8 cellular contexts compared by ENCODE assay signal in the genomic region with DNA sequence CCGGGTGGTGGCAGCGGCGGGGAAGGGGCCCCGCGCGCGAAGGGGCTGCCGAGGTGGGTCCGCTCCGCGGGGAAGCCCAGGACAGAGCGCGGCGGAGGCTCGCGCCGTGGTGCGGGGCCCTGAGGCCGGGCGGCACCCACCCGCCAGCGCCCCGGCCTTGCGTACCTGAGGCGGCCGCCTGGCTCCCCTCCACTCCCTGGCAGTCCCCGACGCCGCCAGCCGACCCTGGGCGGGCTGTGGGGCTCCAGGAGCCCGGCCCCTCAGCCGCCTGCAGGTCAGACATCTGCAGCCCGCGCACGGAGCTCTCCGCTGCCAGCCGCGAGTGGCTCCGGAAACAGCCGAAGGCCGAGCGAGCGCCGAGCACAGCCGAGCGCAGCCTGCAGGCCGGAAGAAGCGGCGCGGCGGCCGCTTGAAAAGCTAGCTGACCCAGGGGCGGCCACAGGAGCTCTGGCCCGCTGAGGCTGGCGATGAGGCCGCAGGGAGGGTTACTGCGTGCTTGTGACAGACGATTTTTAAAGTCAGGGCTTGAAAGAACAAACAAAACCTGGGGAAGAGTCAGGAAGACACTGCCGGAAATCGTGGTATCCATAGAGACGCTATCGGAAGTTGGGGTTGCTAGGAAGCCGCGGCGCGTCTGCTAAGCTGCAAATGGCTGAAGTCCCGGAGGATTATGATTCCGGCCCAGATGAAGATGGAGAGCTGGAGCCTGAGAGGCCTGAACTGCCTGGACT. TPM values are rescaled to one million over a fixed set of nuclear protein-coding genes. Genes with fewer than 3 reads are reported as not detected.
DNase-seq lines count a peak whose midpoint lies in the region; ATAC-seq and TF ChIP-seq lines count a peak whose summit lies in the region.

Gene SAMD15 (plus strand): TSS at position 609 of the 731 bp plus-strand sequence. CDS start 40 bp downstream, at position 649.
Gene TMED8 (minus strand): TSS at position 324 of the 731 bp plus-strand sequence. CDS start 41 bp downstream, at position 283.

- H3F3A ChIP-seq in GM23248 (ENCODE audit: insufficient read depth) (peaks cover 18% of the 10 kb centered on the region; the same call in 1 of the 2 replicates), neural progenitor cell (ENCODE audit: low read depth) (peaks cover 13% of the 10 kb centered on the region)

- peak; percentile 45 for TF ChIP-seq CTCF in foreskin keratinocyte (conservative IDR thresholded peaks at IDR 0.05)
- peak; percentile 43 for TF ChIP-seq CTCF in neural progenitor cell (IDR thresholded peaks at IDR 0.05)

- H3K27ac Mint-ChIP-seq in neural progenitor cell, result peak within 1 kb of the TSS; percentile 93

- H3K36me3 ChIP-seq in GM23248 (ENCODE audit: low read depth) (no peaks in the 10 kb centered on the region), neural progenitor cell (no peaks in the 10 kb centered on the region), stomach smooth muscle (ENCODE audit: control insufficient read depth in 2 of 2, insufficient read depth in 2 of 2, low read length in 2 of 2) (no peaks in the 10 kb centered on the region)

- H3K4me1 Mint-ChIP-seq in neural progenitor cell, result peaks cover 25% of the 10 kb centered on the region

- H3K4me3 ChIP-seq in GM23248 (peak within 1 kb of the TSS; percentile 91), neural progenitor cell (peak within 1 kb of the TSS; percentile 80), stomach smooth muscle (ENCODE audit: low read length in 2 of 2) (peak within 1 kb of the TSS; percentile 86 to 91)

- H3K4me2 ChIP-seq in GM23248 (ENCODE audit: unreplicated experiment), result peak within 1 kb of the TSS; percentile 86
- H3K4me2 ChIP-seq in neural progenitor cell, result peak within 1 kb of the TSS; percentile 85

- DNase-seq in ELR (ENCODE audit: low read depth), result peak; percentile 86
- DNase-seq in GM23248, result peak; percentile 95
- DNase-seq in Kasumi-1 (lab: John Stamatoyannopoulos, UW), result peak; percentile 85 to 92
- DNase-seq in RPMI7951 (ENCODE audit: low read depth), result peak; percentile 76
- DNase-seq in activated effector memory CD4-positive, alpha-beta T cell treated with Interleukin-2 at 50 U/mL for 16 hours, result peak; percentile 76
- peak; percentile 69 to 85 for DNase-seq in foreskin keratinocyte
- DNase-seq in neural progenitor cell (ENCODE audit: low spot score), result peak; percentile 93

- H3K9me3 ChIP-seq in GM23248 (ENCODE audit: low read depth) (no peaks in the 10 kb centered on the region), neural progenitor cell (ENCODE audit: low read depth) (no peaks in the 10 kb centered on the region), stomach smooth muscle (ENCODE audit: control insufficient read depth in 2 of 2, low read length in 2 of 2) (no peaks in the 10 kb centered on the region)

- H3K4me1 ChIP-seq in GM23248 (ENCODE audit: insufficient read depth) (peaks cover 9% of the 10 kb centered on the region; the same call in 1 of the 2 replicates), foreskin keratinocyte (no peaks in the 10 kb centered on the region), neural progenitor cell (peaks cover 28% of the 10 kb centered on the region), stomach smooth muscle (ENCODE audit: control insufficient read depth, insufficient read depth, low read length) (peaks cover 13% of the 10 kb centered on the region)

- peak within 1 kb of the TSS; percentile 75 for H3K27ac ChIP-seq in GM23248
- H3K27ac ChIP-seq in foreskin keratinocyte, result peak within 1 kb of the TSS; percentile 51
- peak within 1 kb of the TSS; percentile 48 for H3K27ac ChIP-seq in neural progenitor cell
- H3K27ac ChIP-seq in stomach smooth muscle (ENCODE audit: low read length), result peak within 1 kb of the TSS; percentile 66

- no peaks in the 10 kb centered on the region for H3K27me3 Mint-ChIP-seq in neural progenitor cell (ENCODE audit: insufficient read depth, low read depth)

- H3K36me3 Mint-ChIP-seq in neural progenitor cell, result peaks cover 17% of the 10 kb centered on the region

- H3K9ac ChIP-seq in GM23248 (peak within 1 kb of the TSS; percentile 92), neural progenitor cell (peak within 1 kb of the TSS; percentile 84), stomach smooth muscle (ENCODE audit: low read length in 2 of 2) (peak within 1 kb of the TSS; percentile 82 to 88)

- no peaks in the 10 kb centered on the region for H3K9me3 Mint-ChIP-seq in neural progenitor cell

- no peaks in the 10 kb centered on the region for H3K27me3 ChIP-seq in GM23248 (replicated peaks; ENCODE audit: insufficient read depth)
- no peaks in the 10 kb centered on the region for H3K27me3 ChIP-seq in foreskin keratinocyte
- H3K27me3 ChIP-seq in neural progenitor cell, result no peaks in the 10 kb centered on the region
- H3K27me3 ChIP-seq in stomach smooth muscle (ENCODE audit: control insufficient read depth in 1 of 2, insufficient read depth in 2 of 2, low read length in 2 of 2), result no peaks in the 10 kb centered on the region

- 0 to 1% methylated on average over 53 to 69 of the region's 69 CpGs for WGBS in GM23248 (ENCODE audit: low coverage in 1 of 2, low lambda C conversion rate in 2 of 2, missing lambda C conversion rate in 2 of 2), 2 experiments

- peaks cover 24% of the 10 kb centered on the region for H3K79me2 ChIP-seq in GM23248 (ENCODE audit: insufficient read depth)
- H3K79me2 ChIP-seq in neural progenitor cell (ENCODE audit: low read depth), result peaks cover 25% of the 10 kb centered on the region

- peak within 1 kb of the TSS; percentile 93 for H3K4me3 Mint-ChIP-seq in neural progenitor cell

- H2AFZ ChIP-seq in GM23248, result peak within 1 kb of the TSS; percentile 100
- peak within 1 kb of the TSS; percentile 93 for H2AFZ ChIP-seq in neural progenitor cell (replicated peaks)

- no peaks in the 10 kb centered on the region for H4K20me1 ChIP-seq in GM23248 (ENCODE audit: insufficient read depth)
- no peaks in the 10 kb centered on the region for H4K20me1 ChIP-seq in neural progenitor cell (ENCODE audit: low read depth)

- ATAC-seq in foreskin keratinocyte, result peak; percentile 97

- no peaks in the 10 kb centered on the region for H3K9me2 ChIP-seq in GM23248 (ENCODE audit: insufficient read depth)

- in situ Hi-C loops in GM23248 (cut with MboI), result no loop called here

RNA-seq across cellular contexts. Expression of gene SAMD15, which starts in this region (rescaled TPM):
- 1.4 and 2.8 TPM in 2 replicates for total RNA-seq in GM23248 (2014; rRNA removed; shearing (Covaris generic))
- polyA plus RNA-seq in GM23248 (2016; fragmentation: Nextera tagmentation; extraction: Ambion mirVana) (0.95 and 1.3 TPM in 2 replicates), foreskin keratinocyte (0.17 and 0.24 TPM in 2 replicates)
- 0.84 and 1.7 TPM in 2 replicates for total RNA-seq in RPMI7951 (2014; rRNA removed; shearing (Covaris generic))
- total RNA-seq in foreskin keratinocyte (0.63 and 0.88 TPM in 2 replicates), neural progenitor cell (ENCODE audit: low replicate concordance) (2.2 and 2.4 TPM in 2 replicates)

RNA-seq across cellular contexts. Expression of gene TMED8, which starts in this region (rescaled TPM):
- total RNA-seq in GM23248 (2014; rRNA removed; shearing (Covaris generic)), result 7.5 and 7.7 TPM in 2 replicates
- polyA plus RNA-seq in GM23248 (2016; fragmentation: Nextera tagmentation; extraction: Ambion mirVana), result 3.1 and 3.2 TPM in 2 replicates
- total RNA-seq in RPMI7951 (2014; rRNA removed; shearing (Covaris generic)), result 7.3 and 7.4 TPM in 2 replicates
- total RNA-seq in foreskin keratinocyte, result 11.9 and 12.6 TPM in 2 replicates
- 2.4 and 2.8 TPM in 2 replicates for polyA plus RNA-seq in foreskin keratinocyte
- 19.1 and 23.5 TPM in 2 replicates for total RNA-seq in neural progenitor cell (ENCODE audit: low replicate concordance)

Comparison
In these comparisons a context has a peak if more than half of its experiments do, and no peak if none do; other contexts are left out.
1. Peak in every context shown above with its lines: DNase-seq, ATAC-seq, H3K4me3 ChIP-seq and H3K27ac ChIP-seq.